8 cellular contexts compared by ENCODE assay signal in genomic region chr5:143395638-143396352, GRCh38. TPM values are rescaled to one million over a fixed set of nuclear protein-coding genes. Genes with fewer than 3 reads are reported as not detected.
DNase-seq lines count a peak whose midpoint lies in the region; ATAC-seq and TF ChIP-seq lines count a peak whose summit lies in the region.

No MANE protein-coding gene starts in this region.

- H4K91ac ChIP-seq in IMR-90 (ENCODE audit: insufficient read depth, low read depth, low read length), result no peak overlapping the region

- 28 to 38% (median 33%) methylated on average over 2 of the region's 2 CpGs for WGBS in heart left ventricle, 4 donors
- WGBS in IMR-90 (ENCODE audit: extremely low coverage in 2 of 2, insufficient read length in 1 of 2), 2 experiments, result no CpG with 5 or more reads among the region's 2 CpGs

- H3K56ac ChIP-seq in IMR-90 (ENCODE audit: extremely low read depth, insufficient read depth, low read length), result no peak overlapping the region

- no peak for DNase-seq in heart left ventricle
- DNase-seq in Right ventricle myocardium inferior (ENCODE audit: missing footprints), result no peak
- no peak for DNase-seq in IMR-90
- DNase-seq in epithelial cell of prostate (ENCODE audit: low read depth, low spot score), result no peak
- no peak for DNase-seq in type B pancreatic cell (ENCODE audit: extremely low spot score, unreplicated experiment)
- no peak for DNase-seq in NCI-H1930 (lab: John Stamatoyannopoulos, UW)
- DNase-seq in HuH-7.5 (ENCODE audit: low spot score), result no peak
- no peak for DNase-seq in NCI-H446 (lab: John Stamatoyannopoulos, UW)

- CTCF ChIA-PET in IMR-90 (lab: Yijun Ruan, JAX), result interaction anchor here (0.7 to 1.4 kb wide), 3 partner anchors 22 to 474 kb away, joined by 3 to 4 read pairs (median 3); no protein-coding TSS in a partner anchor

- peaks cover 0 to 15% (median 9%) of the 10 kb centered on the region in 9 donors for H3K36me3 ChIP-seq in heart left ventricle
- H3K36me3 ChIP-seq in IMR-90 (ENCODE audit: control insufficient read depth, insufficient read depth, low read length), result peaks cover 9% of the 10 kb centered on the region

- H3K4me1 ChIP-seq in heart left ventricle, result peaks cover 0 to 100% (median 77%) of the 10 kb centered on the region in 12 donors
- H3K4me1 ChIP-seq in IMR-90 (ENCODE audit: control insufficient read depth, insufficient read depth, low read length), result peaks cover 6% of the 10 kb centered on the region

- H4K5ac ChIP-seq in IMR-90 (ENCODE audit: low read depth, low read length), result no peak overlapping the region

- peaks cover 33% of the 10 kb centered on the region for H3K4me1 Mint-ChIP-seq in type B pancreatic cell (ENCODE audit: unreplicated experiment)

- H3K79me1 ChIP-seq in IMR-90 (ENCODE audit: low read depth in 1 of 2, low read length in 2 of 2), result peaks cover 0 to 18% of the 10 kb centered on the region in 2 experiments; a peak in 2 of 4 replicates

- H3K27ac ChIP-seq in heart left ventricle (peak overlapping the region in 5 of 12 donors; percentile 8 to 30 (median 11)), IMR-90 (ENCODE audit: insufficient read depth, low read length) (no peak overlapping the region), epithelial cell of prostate (peak overlapping the region; percentile 50)

- H2BK120ac ChIP-seq in IMR-90 (ENCODE audit: low read depth, low read length), result no peak overlapping the region

- no peak overlapping the region for H4K8ac ChIP-seq in IMR-90 (ENCODE audit: low read depth in 2 of 2, low read length in 2 of 2)

- H3K9ac ChIP-seq in IMR-90 (ENCODE audit: low read depth, low read length), result no peak overlapping the region

- H3K9me3 ChIP-seq in heart left ventricle (no peaks in the 10 kb centered on the region), IMR-90 (ENCODE audit: control insufficient read depth, insufficient read depth, low read length) (no peaks in the 10 kb centered on the region)

- H2AK9ac ChIP-seq in IMR-90 (replicated peaks; ENCODE audit: low read depth, low read length, poor library complexity), result no peak overlapping the region

- H3K14ac ChIP-seq in IMR-90 (replicated peaks; ENCODE audit: low read depth, low read length), result no peak overlapping the region

- intact Hi-C loops in heart left ventricle (cut with DNase I), result loop anchor here in 4 of 10 donors (2.0 to 10.0 kb wide), 5 partner anchors 48 to 289 kb away; no protein-coding TSS in a partner anchor
- intact Hi-C loops in Right ventricle myocardium inferior (cut with DNase I), result loop anchor here (10.0 kb wide), 1 partner anchor 51 kb away; no protein-coding TSS in a partner anchor
- intact Hi-C loops in IMR-90 (cut with micrococcal nuclease), result loop anchor here (5.0 kb wide), 1 partner anchor 38 kb away; no protein-coding TSS in a partner anchor

- no peaks in the 10 kb centered on the region for H3K9me3 Mint-ChIP-seq in type B pancreatic cell

- H2AFZ ChIP-seq in IMR-90 (replicated peaks; ENCODE audit: low read length, poor library complexity), result no peak overlapping the region

- H3K27me3 Mint-ChIP-seq in type B pancreatic cell, result peaks cover 11% of the 10 kb centered on the region

- H3K4me3 Mint-ChIP-seq in type B pancreatic cell, result peak overlapping the region; percentile 85

- no peak for ATAC-seq in heart left ventricle
- no peak for ATAC-seq in Right ventricle myocardium inferior
- no peak for ATAC-seq in IMR-90 (ENCODE audit: low read depth)

- dilution Hi-C loops in IMR-90 (cut with HindIII; ENCODE audit: low sequenced_read_pairs, unreplicated experiment), result no loop called here

- no peak overlapping the region for H3K23ac ChIP-seq in IMR-90 (ENCODE audit: low read depth, low read length)

- POLR2A ChIA-PET in IMR-90 (lab: Charles Lee; ENCODE audit: unreplicated experiment), result no interaction called here

- H3K27me3 ChIP-seq in heart left ventricle (no peaks in the 10 kb centered on the region), IMR-90 (ENCODE audit: control insufficient read depth, insufficient read depth, low read length) (no peaks in the 10 kb centered on the region)

- no peak overlapping the region for H2AK5ac ChIP-seq in IMR-90 (ENCODE audit: low read depth, low read length)

- no peak overlapping the region for H3K4ac ChIP-seq in IMR-90 (ENCODE audit: low read depth, low read length)

- H3K4me3 ChIP-seq in heart left ventricle (peak overlapping the region in 9 of 12 donors; percentile 16 to 95 (median 87)), IMR-90 (ENCODE audit: insufficient read depth, low read depth, low read length) (no peak overlapping the region; the same call in 1 of the 2 replicates)

- in situ Hi-C loops in IMR-90 (cut with MboI; ENCODE audit: low sequenced_read_pairs), result no loop called here

- no peak overlapping the region for H3K18ac ChIP-seq in IMR-90 (ENCODE audit: low read depth, low read length)

- TF ChIP-seq RAD21 in IMR-90 (IDR thresholded peaks at IDR 0.05; ENCODE audit: low read length), result no peak

- TF ChIP-seq CTCF in heart left ventricle (IDR thresholded peaks at IDR 0.05) (no peak), IMR-90 (conservative IDR thresholded peaks at IDR 0.05; ENCODE audit: low read depth, low read length) (no peak), type B pancreatic cell (conservative IDR thresholded peaks at IDR 0.05) (no peak)

- no peak overlapping the region for H2BK20ac ChIP-seq in IMR-90 (ENCODE audit: low read depth, low read length)

- no TSS peak for BruUV-seq in IMR-90 (replicated peaks; lab: Mats Ljungman, UMichigan)

- no peaks in the 10 kb centered on the region for H3K9me1 ChIP-seq in IMR-90 (ENCODE audit: insufficient read depth, low read length)

- H2BK15ac ChIP-seq in IMR-90 (ENCODE audit: low read depth, low read length), result no peak overlapping the region

- H2BK5ac ChIP-seq in IMR-90 (ENCODE audit: low read depth, low read length, poor library complexity, severe bottlenecking), result no peak overlapping the region

- H3K36me3 Mint-ChIP-seq in type B pancreatic cell, result peaks cover 22% of the 10 kb centered on the region

- peaks cover 55% of the 10 kb centered on the region; the same call in 1 of the 2 replicates for H4K20me1 ChIP-seq in IMR-90 (ENCODE audit: insufficient read depth, low read length)

- no peak overlapping the region for H3K27ac Mint-ChIP-seq in type B pancreatic cell

- H3K4me2 ChIP-seq in IMR-90 (ENCODE audit: low read depth, low read length), result peak overlapping the region; percentile 79

- no peak for TF ChIP-seq POLR2A in heart left ventricle (IDR thresholded peaks at IDR 0.05)
- no peak for TF ChIP-seq POLR2A in IMR-90 (IDR thresholded peaks at IDR 0.05; ENCODE audit: low read depth, low read length)

TF ChIP-seq in IMR-90, 13 proteins besides CTCF, POLR2A, EP300 and RAD21:
- TF ChIP-seq RCOR1 (IDR thresholded peaks at IDR 0.05; ENCODE audit: insufficient replicate concordance, low read length) (no peak), CHD1 (IDR thresholded peaks at IDR 0.05; ENCODE audit: low read depth, low read length) (no peak), SMC3 (IDR thresholded peaks at IDR 0.05; ENCODE audit: low read depth, low read length) (no peak), MAZ (IDR thresholded peaks at IDR 0.05; ENCODE audit: borderline replicate concordance, low read depth, low read length) (no peak), FOS (IDR thresholded peaks at IDR 0.05; ENCODE audit: low read depth, low read length) (no peak)
- TF ChIP-seq, protein P1, sequence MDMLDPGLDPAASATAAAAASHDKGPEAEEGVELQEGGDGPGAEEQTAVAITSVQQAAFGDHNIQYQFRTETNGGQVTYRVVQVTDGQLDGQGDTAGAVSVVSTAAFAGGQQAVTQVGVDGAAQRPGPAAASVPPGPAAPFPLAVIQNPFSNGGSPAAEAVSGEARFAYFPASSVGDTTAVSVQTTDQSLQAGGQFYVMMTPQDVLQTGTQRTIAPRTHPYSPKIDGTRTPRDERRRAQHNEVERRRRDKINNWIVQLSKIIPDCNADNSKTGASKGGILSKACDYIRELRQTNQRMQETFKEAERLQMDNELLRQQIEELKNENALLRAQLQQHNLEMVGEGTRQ (IDR thresholded peaks at IDR 0.05; ENCODE audit: low read depth, low read length), result no peak

RNA-seq across cellular contexts. Expression of gene NR3C1, which starts 7.7 kb away (rescaled TPM):
- total RNA-seq in heart left ventricle (10 to 100 TPM; 29.6 to 73.7 (median 50.6) TPM), Right ventricle myocardium inferior (56.1 TPM), IMR-90 (2012; rRNA removed) (62.8 and 77.4 TPM in 2 replicates), type B pancreatic cell (ENCODE audit: low replicate concordance) (43.0 and 94.0 TPM in 2 replicates)
- polyA plus RNA-seq in heart left ventricle (10 to 100 TPM; 10.4 to 21.5 TPM), IMR-90 (2012; rRNA removed) (11.9 and 13.7 TPM in 2 replicates)
- 3.5 and 4.8 TPM in 2 replicates for polyA plus RNA-seq in IMR-90 (2012; cell fraction: cytosol; rRNA removed)
- 2.3 and 15.5 TPM in 2 replicates for polyA plus RNA-seq in IMR-90 (2012; cell fraction: nucleus; rRNA removed; ENCODE audit: low replicate concordance)
